9 cellular contexts compared by ENCODE assay signal in genomic region chr6:108737594-108738546, GRCh38.
DNase-seq lines count a peak whose midpoint lies in the region; ATAC-seq and TF ChIP-seq lines count a peak whose summit lies in the region.
"Had no signal": no experiment of that assay in that cellular context is flagged by ENCODE, and none has a peak within 500 bp of the region (broad histone marks: within the 10 kb centered on the region; RNA-seq: fewer than 3 reads in every experiment).

No MANE protein-coding gene starts in this region.

- H3K79me2 ChIP-seq in ACC112 (ENCODE audit: control insufficient read depth, insufficient read depth, low read length, unreplicated experiment), result no peaks in the 10 kb centered on the region

- DNase-seq in HFF-Myc (ENCODE audit: extremely low read depth, low read depth) (peak; percentile 86), kidney glomerular epithelial cell (lab: John Stamatoyannopoulos, UW) (peak; percentile 78), T-helper 9 cell (no peak)
- DNase-seq in activated T-cell treated with anti-CD3 and anti-CD28 coated beads, Interleukin-2, amount 50 U/mL, for 72 hours, result peak; percentile 56 to 57
- DNase-seq: NCI-H1694 treated with DMSO at 0.1 percent for 48 hours had no signal

- H3K4me3 Mint-ChIP-seq in activated T-cell treated with anti-CD3 and anti-CD28 coated beads, Interleukin-2, amount 50 U/mL, for 72 hours, result peak overlapping the region in 1 of 2 donors; percentile 37

- peaks cover 12% of the 10 kb centered on the region for H3K4me1 Mint-ChIP-seq in activated T-cell treated with anti-CD3 and anti-CD28 coated beads, Interleukin-2, amount 50 U/mL, for 72 hours (ENCODE audit: low read depth)

- ATAC-seq in activated T-cell treated with anti-CD3 and anti-CD28 coated beads, Interleukin-2, amount 50 U/mL, for 72 hours (replicated peaks in 1 of 2), result peak; percentile 79 to 91
- ATAC-seq in HG02798 (IDR thresholded peaks at IDR 0.05; ENCODE audit: poor library complexity, unreplicated experiment), result no peak
- no peak for ATAC-seq in GM18907 (IDR thresholded peaks at IDR 0.05; ENCODE audit: unreplicated experiment)
- ATAC-seq in HG03457 (IDR thresholded peaks at IDR 0.05; ENCODE audit: unreplicated experiment), result no peak

- no peaks in the 10 kb centered on the region for H3K36me3 ChIP-seq in ACC112 (ENCODE audit: insufficient read depth, low read length)

- TF ChIP-seq CTCF in HFF-Myc (IDR thresholded peaks at IDR 0.05; ENCODE audit: low read depth, low read length, missing control alignments), result no peak

- H3K27me3 ChIP-seq in ACC112 (ENCODE audit: insufficient read depth, low read length), result no peaks in the 10 kb centered on the region

- H3K27me3 Mint-ChIP-seq in activated T-cell treated with anti-CD3 and anti-CD28 coated beads, Interleukin-2, amount 50 U/mL, for 72 hours (ENCODE audit: low read depth), result peaks cover 32% of the 10 kb centered on the region

- H3K9me3 Mint-ChIP-seq in activated T-cell treated with anti-CD3 and anti-CD28 coated beads, Interleukin-2, amount 50 U/mL, for 72 hours, result no peaks in the 10 kb centered on the region

- H3K36me3 Mint-ChIP-seq in activated T-cell treated with anti-CD3 and anti-CD28 coated beads, Interleukin-2, amount 50 U/mL, for 72 hours (ENCODE audit: insufficient read depth in 2 of 2), result no peaks in the 10 kb centered on the region

- H3K27ac ChIP-seq in ACC112 (ENCODE audit: low read depth, low read length), result peak overlapping the region; percentile 87

- H3K4me3 ChIP-seq in ACC112 (ENCODE audit: low read depth, low read length) (peak overlapping the region; percentile 54), HFF-Myc (replicated peaks; ENCODE audit: low read depth, low read length) (no peak overlapping the region)

- H3K27ac Mint-ChIP-seq in activated T-cell treated with anti-CD3 and anti-CD28 coated beads, Interleukin-2, amount 50 U/mL, for 72 hours, result no peak overlapping the region

- peak overlapping the region; percentile 44 for H2AFZ ChIP-seq in ACC112 (ENCODE audit: low read length, unreplicated experiment)

- H3K4me1 ChIP-seq in ACC112 (ENCODE audit: control insufficient read depth, insufficient read depth, low read length, unreplicated experiment), result peaks cover 51% of the 10 kb centered on the region

Comparison
In these comparisons a context has a peak if more than half of its experiments do, and no peak if none do; other contexts are left out.
1. ATAC-seq: peak in activated T-cell treated with anti-CD3 and anti-CD28 coated beads, Interleukin-2, amount 50 U/mL, for 72 hours (2 of 2); none in HG02798 (single experiment), GM18907 (single experiment) and HG03457 (single experiment).